ENCODE assay signal across 14 cellular contexts in the genomic region with DNA sequence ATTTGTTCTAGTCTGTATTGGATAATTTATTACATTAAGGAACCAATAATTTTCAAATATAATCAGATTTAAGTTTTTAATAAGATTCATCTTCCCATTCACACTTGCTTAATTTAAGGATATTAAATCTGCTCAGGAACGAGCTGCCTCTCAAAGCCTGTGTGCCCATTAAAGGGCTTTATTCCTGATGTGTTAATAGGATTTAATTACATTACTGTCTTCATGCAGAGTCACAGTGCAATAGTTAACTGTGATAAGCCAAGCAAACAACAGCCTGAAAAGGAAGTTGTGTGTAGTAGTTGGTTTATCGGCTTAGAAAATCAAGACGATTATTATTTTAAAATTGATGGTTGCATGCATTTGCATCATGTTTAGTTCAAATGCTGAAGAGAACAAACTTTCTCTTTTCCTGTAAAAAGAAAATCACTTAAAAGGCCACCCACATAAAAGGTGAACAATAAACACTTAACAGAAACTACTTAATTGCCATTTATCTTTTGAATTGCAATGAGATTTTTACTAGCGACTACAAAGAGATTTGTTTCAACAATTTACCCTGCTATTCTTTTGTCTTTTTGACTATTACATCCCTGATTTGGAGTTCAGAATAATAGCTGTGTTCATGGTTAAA.
"Had no signal": no experiment of that assay in that cellular context is flagged by ENCODE, and none has a peak within 500 bp of the region (broad histone marks: within the 10 kb centered on the region; RNA-seq: fewer than 3 reads in every experiment).

No MANE protein-coding gene starts in this region.

- H3K27me3 ChIP-seq: ovary, testis, upper lobe of right lung had no signal

- DNase-seq: activated CD4-positive, alpha-beta T cell treated with anti-CD3 and anti-CD28 coated beads for 36 hours; activated CD8-positive, alpha-beta memory T cell treated with anti-CD3 and anti-CD28 coated beads for 24 hours; activated naive CD4-positive, alpha-beta T cell treated with anti-CD3 and anti-CD28 coated beads, Interleukin-2, amount 10 ng/mL, durations not matched to agents 7 days and 5 days; activated T-cell treated with anti-CD3 and anti-CD28 coated beads for 4 hours; effector CD8-positive, alpha-beta T cell; kidney glomerular epithelial cell; ovary; stimulated activated CD4-positive, alpha-beta T cell treated with anti-CD3 and anti-CD28 coated beads, Interleukin-4, amount 100 ng/mL, for 1 hour; stimulated activated CD8-positive, alpha-beta memory T cell treated with anti-CD3 and anti-CD28 coated beads, Interleukin-4, amount 100 ng/mL, for 48 hours; stimulated activated naive CD8-positive, alpha-beta T cell treated with anti-CD3 and anti-CD28 coated beads, Interleukin-15, Interleukin-2, amounts not matched to agents 100 U/mL and 50 U/mL, for 24 hours; T-helper 2 cell; testis; upper lobe of right lung had no signal

- H3K4me3 ChIP-seq: coronary artery, ovary, testis, upper lobe of right lung had no signal

- H3K9me3 ChIP-seq: ovary, testis, upper lobe of right lung had no signal

- H3K27ac ChIP-seq: coronary artery, ovary, testis, upper lobe of right lung had no signal

- H3K4me1 ChIP-seq: upper lobe of right lung had no signal

- H3K36me3 ChIP-seq: ovary, upper lobe of right lung had no signal
